9 cellular contexts compared by ENCODE assay signal in the genomic region with DNA sequence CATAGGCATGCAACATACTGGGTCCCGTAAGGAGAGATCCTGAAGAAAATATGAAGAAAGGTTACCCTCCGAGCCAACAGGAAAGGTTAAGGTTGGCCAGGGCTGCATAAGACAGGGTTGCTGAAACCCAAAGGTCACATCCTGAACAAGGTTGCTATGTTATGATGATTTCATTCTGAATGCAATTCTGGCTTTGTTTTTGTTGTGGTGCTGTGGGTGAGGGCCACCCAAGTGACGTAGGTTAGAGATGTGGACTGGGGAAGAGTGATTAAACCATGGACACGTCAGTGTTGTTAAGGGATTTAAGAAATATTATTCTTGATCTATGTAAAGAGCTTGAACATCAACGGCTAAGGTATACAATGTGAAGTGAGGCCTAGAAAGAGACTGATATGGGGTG. TPM values are rescaled to one million over a fixed set of nuclear protein-coding genes. Genes with fewer than 3 reads are reported as not detected.
DNase-seq lines count a peak whose midpoint lies in the region; ATAC-seq, FAIRE-seq and TF ChIP-seq lines count a peak whose summit lies in the region.
"Had no signal": no experiment of that assay in that cellular context is flagged by ENCODE, and none has a peak within 500 bp of the region (broad histone marks: within the 10 kb centered on the region; RNA-seq: fewer than 3 reads in every experiment).

No MANE protein-coding gene starts in this region.

- H3K9me3 Mint-ChIP-seq in HFFc6 = no peaks in the 10 kb centered on the region
- no peaks in the 10 kb centered on the region for H3K9me3 Mint-ChIP-seq in stimulated activated memory B cell treated with anti-CD40 and anti-IgM and Interleukin-4, amounts not matched to agents 10 μg/mL and 1 μg/mL and 100 μg/mL, for 72 hours

- peak overlapping the region; percentile 62 for H3K27ac ChIP-seq in angular gyrus (ENCODE audit: low read depth, low read length)

- H3K36me3 Mint-ChIP-seq in HFFc6 (ENCODE audit: low read depth) = peaks cover 19% of the 10 kb centered on the region
- H3K36me3 Mint-ChIP-seq in stimulated activated memory B cell treated with anti-CD40 and anti-IgM and Interleukin-4, amounts not matched to agents 10 μg/mL and 1 μg/mL and 100 μg/mL, for 72 hours = peaks cover 14% of the 10 kb centered on the region

- H3K4me3 Mint-ChIP-seq in HFFc6 = peak overlapping the region; percentile 34
- peak overlapping the region; percentile 21 for H3K4me3 Mint-ChIP-seq in stimulated activated memory B cell treated with anti-CD40 and anti-IgM and Interleukin-4, amounts not matched to agents 10 μg/mL and 1 μg/mL and 100 μg/mL, for 72 hours

- peaks cover 73% of the 10 kb centered on the region for H3K4me1 Mint-ChIP-seq in HFFc6 (ENCODE audit: low read depth)
- H3K4me1 Mint-ChIP-seq in stimulated activated memory B cell treated with anti-CD40 and anti-IgM and Interleukin-4, amounts not matched to agents 10 μg/mL and 1 μg/mL and 100 μg/mL, for 72 hours = peaks cover 77% of the 10 kb centered on the region

- no peak for TF ChIP-seq POLR2A in GM12891 (IDR thresholded peaks at IDR 0.05; ENCODE audit: low read depth, low read length)

- H3K27ac Mint-ChIP-seq in HFFc6 = peak overlapping the region; percentile 63
- peak overlapping the region; percentile 53 for H3K27ac Mint-ChIP-seq in stimulated activated memory B cell treated with anti-CD40 and anti-IgM and Interleukin-4, amounts not matched to agents 10 μg/mL and 1 μg/mL and 100 μg/mL, for 72 hours

- FAIRE-seq in GM12891 (lab: Jason Lieb, UNC) = no peak
- no peak for FAIRE-seq in RCC 7860 (lab: Jason Lieb, UNC)

- no peak for TF ChIP-seq CTCF in HFFc6 (IDR thresholded peaks at IDR 0.05)

- ATAC-seq in stimulated activated memory B cell treated with anti-CD40 and anti-IgM and Interleukin-4, amounts not matched to agents 10 μg/mL and 1 μg/mL and 100 μg/mL, for 72 hours = peak; percentile 67

- H3K27me3 Mint-ChIP-seq in HFFc6 (ENCODE audit: insufficient read depth) = 0 out of 2 replicates have a peak, but pooled peaks cover 2% of the 10 kb centered on the region
- H3K27me3 Mint-ChIP-seq in stimulated activated memory B cell treated with anti-CD40 and anti-IgM and Interleukin-4, amounts not matched to agents 10 μg/mL and 1 μg/mL and 100 μg/mL, for 72 hours = no peaks in the 10 kb centered on the region

- DNase-seq in HFFc6 = peak; percentile 66
- peak; percentile 24 for DNase-seq in hepatic stellate cell (ENCODE audit: low spot score)
- DNase-seq in NCI-H446 (lab: John Stamatoyannopoulos, UW) = no peak
- DNase-seq in GM12891 (ENCODE audit: insufficient read length, low spot score) = no peak
- DNase-seq in RCC 7860 (ENCODE audit: low spot score) = no peak
- DNase-seq in AML-193 (lab: John Stamatoyannopoulos, UW) = no peak
- DNase-seq: SW 1271 had no signal

TF ChIP-seq in GM12891, 5 proteins besides CTCF, POLR2A, EP300 and RAD21:
- TF ChIP-seq SPI1 (IDR thresholded peaks at IDR 0.05; ENCODE audit: low read depth, low read length) (no peak), POU2F2 (IDR thresholded peaks at IDR 0.05; ENCODE audit: low read depth, low read length) (no peak), POLR2AphosphoS5 (IDR thresholded peaks at IDR 0.05; ENCODE audit: low read depth, low read length) (no peak), TAF1 (IDR thresholded peaks at IDR 0.05; ENCODE audit: low read depth, low read length) (no peak), PAX5 (IDR thresholded peaks at IDR 0.05; ENCODE audit: insufficient read depth, low read length, severe bottlenecking) (no peak)

RNA-seq across cellular contexts. Expression of gene ZEB2, which starts 60.0 kb away (rescaled TPM):
- 10 to 100 TPM; 57.0 to 76.3 (median 62.8) TPM for total RNA-seq in HFFc6 (2021; fragmentation: NEBNext Ultra II Directional; extraction: Animal tissue kit (Norgen Biotek cat#: 25700))
- 1.3 TPM for polyA plus RNA-seq in GM12891 (2012; ENCODE audit: low read depth, missing spikeins)

Comparison
In these comparisons a context has a peak if more than half of its experiments do, and no peak if none do; other contexts are left out.
1. DNase-seq: peak in HFFc6 (single experiment) and hepatic stellate cell (single experiment); none in NCI-H446 (0 of 2), GM12891 (single experiment), RCC 7860 (single experiment) and AML-193 (0 of 2).